Comparison of ENCODE assay signal across 1 cellular context in genomic region chr12:49069507-49070346, GRCh38.
TF ChIP-seq lines count a peak whose summit lies in the region.

TSS of gene RHEBL1 (minus strand) at chr12:49069979. CDS start at chr12:49069785, 194 bp downstream.

TF ChIP-seq in K562, 482 proteins besides CTCF, POLR2A, EP300 and RAD21 (continued from another document and continues in another):
- no peak; the same call in 1 of the 2 replicates for TF ChIP-seq REST (CRISPR knock-in tag; IDR thresholded peaks at IDR 0.05; ENCODE audit: low read depth)
- peak; percentile 91 for TF ChIP-seq ZEB2 (IDR thresholded peaks at IDR 0.05)
- peak; percentile 88 for TF ChIP-seq ATF7 (IDR thresholded peaks at IDR 0.05)
- TF ChIP-seq MEF2A (IDR thresholded peaks at IDR 0.05; ENCODE audit: control insufficient read depth, low read depth, low read length): no peak
- peak; percentile 37; the same call in 1 of the 2 replicates for TF ChIP-seq PML (IDR thresholded peaks at IDR 0.05; ENCODE audit: low read length)
- TF ChIP-seq SIX5 (IDR thresholded peaks at IDR 0.05; ENCODE audit: borderline replicate concordance in 1 of 2, insufficient read depth in 1 of 2, low read depth in 1 of 2, low read length in 2 of 2): no peak
- TF ChIP-seq CTBP1 (IDR thresholded peaks at IDR 0.05; ENCODE audit: borderline replicate concordance): peak; percentile 98
- peak; percentile 88 for TF ChIP-seq ZBTB2 (IDR thresholded peaks at IDR 0.05)
- TF ChIP-seq ZNF507 (tag; conservative IDR thresholded peaks at IDR 0.05): no peak
- peak; percentile 36 for TF ChIP-seq POLR2B (IDR thresholded peaks at IDR 0.05; ENCODE audit: low read depth, partially characterized antibody)
- TF ChIP-seq RAD51 (IDR thresholded peaks at IDR 0.05; ENCODE audit: borderline replicate concordance, low read depth): peak; percentile 97
- no peak; the same call in 1 of the 2 replicates for TF ChIP-seq ATF1 (CRISPR knock-in tag; IDR thresholded peaks at IDR 0.05)
- peak; percentile 85 for TF ChIP-seq ATF1 (tag; IDR thresholded peaks at IDR 0.05)
- TF ChIP-seq MXI1 (IDR thresholded peaks at IDR 0.05; ENCODE audit: low read depth, low read length): peak; percentile 70
- peak; percentile 44 for TF ChIP-seq TAF1 (IDR thresholded peaks at IDR 0.05; ENCODE audit: control insufficient read depth, extremely low read depth, insufficient read depth, low read length, severe bottlenecking)
- TF ChIP-seq EGR1 (conservative IDR thresholded peaks at IDR 0.05): 0 out of 2 replicates have a peak, but pooled peaks have one; percentile 26
- no peak for TF ChIP-seq EWSR1 (IDR thresholded peaks at IDR 0.05; ENCODE audit: borderline replicate concordance, low read depth, partially characterized antibody)
- TF ChIP-seq POU5F1 (IDR thresholded peaks at IDR 0.05; ENCODE audit: borderline replicate concordance, low read depth, low read length, partially characterized antibody): no peak
- TF ChIP-seq ATF4 (CRISPR knock-in tag; IDR thresholded peaks at IDR 0.05): 0 out of 2 replicates have a peak, but pooled peaks have one; percentile 55
- peak; percentile 34; the same call in 1 of the 2 replicates for TF ChIP-seq JUN (IDR thresholded peaks at IDR 0.05; ENCODE audit: borderline replicate concordance, low read depth, low read length)
- TF ChIP-seq JUN (CRISPR knock-in tag; IDR thresholded peaks at IDR 0.05; ENCODE audit: borderline replicate concordance): no peak
- no peak for TF ChIP-seq ZNF699 (CRISPR knock-in tag; IDR thresholded peaks at IDR 0.05; ENCODE audit: insufficient replicate concordance)
- TF ChIP-seq NKRF (IDR thresholded peaks at IDR 0.05; ENCODE audit: borderline replicate concordance): peak; percentile 98
- peak; percentile 6 for TF ChIP-seq PRDM10 (IDR thresholded peaks at IDR 0.05; ENCODE audit: partially characterized antibody)
- TF ChIP-seq, protein P1, sequence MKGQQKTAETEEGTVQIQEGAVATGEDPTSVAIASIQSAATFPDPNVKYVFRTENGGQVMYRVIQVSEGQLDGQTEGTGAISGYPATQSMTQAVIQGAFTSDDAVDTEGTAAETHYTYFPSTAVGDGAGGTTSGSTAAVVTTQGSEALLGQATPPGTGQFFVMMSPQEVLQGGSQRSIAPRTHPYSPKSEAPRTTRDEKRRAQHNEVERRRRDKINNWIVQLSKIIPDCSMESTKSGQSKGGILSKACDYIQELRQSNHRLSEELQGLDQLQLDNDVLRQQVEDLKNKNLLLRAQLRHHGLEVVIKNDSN (CRISPR knock-in tag; IDR thresholded peaks at IDR 0.05): peak; percentile 97
- no peak for TF ChIP-seq NUFIP1 (IDR thresholded peaks at IDR 0.05; ENCODE audit: partially characterized antibody)
- 0 out of 2 replicates have a peak, but pooled peaks have one; percentile 40 for TF ChIP-seq ZNF197 (CRISPR knock-in tag; IDR thresholded peaks at IDR 0.05; ENCODE audit: low read depth)
- peak; percentile 40; the same call in 1 of the 2 replicates for TF ChIP-seq ZNF12 (CRISPR knock-in tag; IDR thresholded peaks at IDR 0.05)
- peak; percentile 89 for TF ChIP-seq FOXP1 (CRISPR knock-in tag; IDR thresholded peaks at IDR 0.05)
- TF ChIP-seq SMARCE1 (IDR thresholded peaks at IDR 0.05): 0 out of 2 replicates have a peak, but pooled peaks have one; percentile 51
- TF ChIP-seq HIVEP1 (CRISPR knock-in tag; IDR thresholded peaks at IDR 0.05): no peak
- 0 out of 2 replicates have a peak, but pooled peaks have one; percentile 43 for TF ChIP-seq TRIM28 (IDR thresholded peaks at IDR 0.05)
- TF ChIP-seq FOXA3 (CRISPR knock-in tag; conservative IDR thresholded peaks at IDR 0.05 in 1 of 2, IDR thresholded peaks at IDR 0.05 in 1 of 2): no peak
- TF ChIP-seq SOX6 (IDR thresholded peaks at IDR 0.05): peak; percentile 51; the same call in 1 of the 2 replicates
- TF ChIP-seq, protein P2, sequence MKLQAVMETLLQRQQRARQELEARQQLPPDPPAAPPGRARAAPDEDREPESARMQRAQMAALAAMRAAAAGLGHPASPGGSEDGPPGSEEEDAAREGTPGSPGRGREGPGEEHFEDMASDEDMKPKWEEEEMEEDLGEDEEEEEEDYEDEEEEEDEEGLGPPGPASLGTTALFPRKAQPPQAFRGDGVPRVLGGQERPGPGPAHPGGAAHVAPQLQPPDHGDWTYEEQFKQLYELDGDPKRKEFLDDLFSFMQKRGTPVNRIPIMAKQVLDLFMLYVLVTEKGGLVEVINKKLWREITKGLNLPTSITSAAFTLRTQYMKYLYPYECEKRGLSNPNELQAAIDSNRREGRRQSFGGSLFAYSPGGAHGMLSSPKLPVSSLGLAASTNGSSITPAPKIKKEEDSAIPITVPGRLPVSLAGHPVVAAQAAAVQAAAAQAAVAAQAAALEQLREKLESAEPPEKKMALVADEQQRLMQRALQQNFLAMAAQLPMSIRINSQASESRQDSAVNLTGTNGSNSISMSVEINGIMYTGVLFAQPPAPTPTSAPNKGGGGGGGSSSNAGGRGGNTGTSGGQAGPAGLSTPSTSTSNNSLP (IDR thresholded peaks at IDR 0.05; ENCODE audit: borderline replicate concordance, low read depth, low read length): no peak
- TF ChIP-seq ARID4B (CRISPR knock-in tag; IDR thresholded peaks at IDR 0.05): peak; percentile 96
- no peak for TF ChIP-seq NFXL1 (CRISPR knock-in tag; IDR thresholded peaks at IDR 0.05)
- TF ChIP-seq, protein P3, sequence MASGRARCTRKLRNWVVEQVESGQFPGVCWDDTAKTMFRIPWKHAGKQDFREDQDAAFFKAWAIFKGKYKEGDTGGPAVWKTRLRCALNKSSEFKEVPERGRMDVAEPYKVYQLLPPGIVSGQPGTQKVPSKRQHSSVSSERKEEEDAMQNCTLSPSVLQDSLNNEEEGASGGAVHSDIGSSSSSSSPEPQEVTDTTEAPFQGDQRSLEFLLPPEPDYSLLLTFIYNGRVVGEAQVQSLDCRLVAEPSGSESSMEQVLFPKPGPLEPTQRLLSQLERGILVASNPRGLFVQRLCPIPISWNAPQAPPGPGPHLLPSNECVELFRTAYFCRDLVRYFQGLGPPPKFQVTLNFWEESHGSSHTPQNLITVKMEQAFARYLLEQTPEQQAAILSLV (tag; IDR thresholded peaks at IDR 0.05): no peak
